In genomic region chr12:67391034-67391433, GRCh38 we compare ENCODE assay signal across 17 cellular contexts.
"Had no signal": no experiment of that assay in that cellular context is flagged by ENCODE, and none has a peak within 500 bp of the region (broad histone marks: within the 10 kb centered on the region; RNA-seq: fewer than 3 reads in every experiment).

No MANE protein-coding gene starts in this region.

- H3K4me1 Mint-ChIP-seq: activated B cell treated with CpG ODN at 0.5 μM for 24 hours; activated naive CD8-positive, alpha-beta T cell treated with anti-CD3 and anti-CD28 coated beads, Interleukin-2, amount 10 ng/mL, durations not matched to agents 7 days and 5 days; activated T-helper 17 cell treated with anti-CD3 and anti-CD28 coated beads, Interleukin-2, amount 50 U/mL, for 72 hours had no signal

- H3K27me3 ChIP-seq: body of pancreas, left lung, ovary had no signal

- ATAC-seq: activated CD8-positive, alpha-beta T cell treated with anti-CD3 and anti-CD28 coated beads for 36 hours; activated T-helper 17 cell treated with anti-CD3 and anti-CD28 coated beads, Interleukin-2, amount 50 U/mL, for 72 hours; body of pancreas; left lung; sciatic nerve; stimulated activated naive B cell treated with anti-CD40 and anti-IgM and Interleukin-4, amounts not matched to agents 10 μg/mL and 1 μg/mL and 100 μg/mL, for 72 hours had no signal

- H3K9me3 ChIP-seq: body of pancreas, left lung, ovary had no signal

- H3K9me3 Mint-ChIP-seq: activated CD8-positive, alpha-beta T cell treated with anti-CD3 and anti-CD28 coated beads for 36 hours; activated T-helper 17 cell treated with anti-CD3 and anti-CD28 coated beads, Interleukin-2, amount 50 U/mL, for 72 hours; endodermal cell; neural crest cell; T-helper 2 cell treated with Interferon-gamma antibody and Interleukin-4, amounts not matched to agents 5 μg/mL and 100 μg/mL, for 36 hours had no signal

- DNase-seq: activated B cell treated with CpG ODN at 0.5 μM for 24 hours; activated CD4-positive, alpha-beta T cell treated with anti-CD3 and anti-CD28 coated beads for 4 hours; activated CD8-positive, alpha-beta T cell treated with anti-CD3 and anti-CD28 coated beads for 36 hours; activated naive CD4-positive, alpha-beta T cell; activated naive CD8-positive, alpha-beta T cell treated with anti-CD3 and anti-CD28 coated beads, Interleukin-2, amount 10 ng/mL, durations not matched to agents 7 days and 5 days; activated T-cell treated with anti-CD3 and anti-CD28 coated beads, Interleukin-2, amount 50 U/mL, for 1 hour; body of pancreas; endodermal cell; head of caudate nucleus; left lung; ovary; stimulated activated naive B cell treated with anti-CD40 and anti-IgM and Interleukin-4, amounts not matched to agents 10 μg/mL and 1 μg/mL and 100 μg/mL, for 72 hours had no signal

- H3K27ac Mint-ChIP-seq: activated B cell treated with CpG ODN at 0.5 μM for 24 hours; activated CD8-positive, alpha-beta T cell treated with anti-CD3 and anti-CD28 coated beads for 36 hours; activated naive CD8-positive, alpha-beta T cell treated with anti-CD3 and anti-CD28 coated beads, Interleukin-2, amount 10 ng/mL, durations not matched to agents 7 days and 5 days; activated T-helper 17 cell treated with anti-CD3 and anti-CD28 coated beads, Interleukin-2, amount 50 U/mL, for 72 hours; endodermal cell; stimulated activated naive B cell treated with anti-CD40 and anti-IgM and Interleukin-4, amounts not matched to agents 10 μg/mL and 1 μg/mL and 100 μg/mL, for 72 hours; T-helper 2 cell treated with Interferon-gamma antibody and Interleukin-4, amounts not matched to agents 5 μg/mL and 100 μg/mL, for 36 hours had no signal

- H3K4me3 Mint-ChIP-seq: activated B cell treated with CpG ODN at 0.5 μM for 24 hours; activated CD8-positive, alpha-beta T cell treated with anti-CD3 and anti-CD28 coated beads for 36 hours; activated naive CD8-positive, alpha-beta T cell treated with anti-CD3 and anti-CD28 coated beads, Interleukin-2, amount 10 ng/mL, durations not matched to agents 7 days and 5 days; activated T-helper 17 cell treated with anti-CD3 and anti-CD28 coated beads, Interleukin-2, amount 50 U/mL, for 72 hours; endodermal cell; neural crest cell; stimulated activated naive B cell treated with anti-CD40 and anti-IgM and Interleukin-4, amounts not matched to agents 10 μg/mL and 1 μg/mL and 100 μg/mL, for 72 hours; T-helper 2 cell treated with Interferon-gamma antibody and Interleukin-4, amounts not matched to agents 5 μg/mL and 100 μg/mL, for 36 hours had no signal

- H3K27ac ChIP-seq: body of pancreas, epithelial cell of prostate, left lung, ovary had no signal

- H3K4me1 ChIP-seq: body of pancreas, left lung had no signal

- H3K4me3 ChIP-seq: body of pancreas, left lung, ovary had no signal

- H3K36me3 ChIP-seq: left lung, ovary had no signal

- H3K36me3 Mint-ChIP-seq: activated naive CD8-positive, alpha-beta T cell treated with anti-CD3 and anti-CD28 coated beads, Interleukin-2, amount 10 ng/mL, durations not matched to agents 7 days and 5 days; stimulated activated naive B cell treated with anti-CD40 and anti-IgM and Interleukin-4, amounts not matched to agents 10 μg/mL and 1 μg/mL and 100 μg/mL, for 72 hours had no signal

- H3K27me3 Mint-ChIP-seq: activated B cell treated with CpG ODN at 0.5 μM for 24 hours; activated CD8-positive, alpha-beta T cell treated with anti-CD3 and anti-CD28 coated beads for 36 hours; activated naive CD8-positive, alpha-beta T cell treated with anti-CD3 and anti-CD28 coated beads, Interleukin-2, amount 10 ng/mL, durations not matched to agents 7 days and 5 days; activated T-helper 17 cell treated with anti-CD3 and anti-CD28 coated beads, Interleukin-2, amount 50 U/mL, for 72 hours had no signal
